ENCODE assay signal across 13 cellular contexts in the genomic region with DNA sequence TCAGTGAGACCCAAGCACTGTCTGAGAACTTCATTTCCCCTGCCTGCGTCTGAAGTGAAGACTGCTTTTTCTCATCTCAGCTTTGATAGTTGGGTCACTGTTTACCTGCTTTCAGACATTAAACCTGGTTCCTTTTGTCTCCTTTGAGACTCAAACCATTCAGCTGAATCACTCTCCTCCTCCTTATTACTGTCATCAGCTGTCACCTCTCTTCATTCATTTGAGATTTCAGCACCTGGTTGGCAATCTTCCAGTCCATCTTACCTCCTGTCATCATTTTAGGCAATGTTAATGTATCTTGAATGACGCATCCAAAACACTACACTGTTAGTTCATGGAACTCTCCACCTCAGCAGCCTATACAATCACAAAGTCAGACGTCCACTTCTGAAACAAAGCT.
"Had no signal": no experiment of that assay in that cellular context is flagged by ENCODE, and none has a peak within 500 bp of the region (broad histone marks: within the 10 kb centered on the region; RNA-seq: fewer than 3 reads in every experiment).

No MANE protein-coding gene starts in this region.

- ATAC-seq: activated T-helper 17 cell treated with anti-CD3 and anti-CD28 coated beads, Interleukin-2, amount 50 U/mL, for 72 hours; left cardiac atrium; naive thymus-derived CD4-positive, alpha-beta T cell; WTC11 had no signal

- DNase-seq: activated CD4-positive, alpha-beta T cell treated with anti-CD3 and anti-CD28 coated beads, Interleukin-2, amount 10 ng/mL, durations not matched to agents 24 days and 14 days; activated CD8-positive, alpha-beta memory T cell treated with anti-CD3 and anti-CD28 coated beads for 24 hours; activated naive CD4-positive, alpha-beta T cell treated with anti-CD3 and anti-CD28 coated beads for 36 hours; activated T-cell treated with anti-CD3 and anti-CD28 coated beads for 4 hours; esophagus squamous epithelium; foreskin fibroblast; glutamatergic neuron; left cardiac atrium; naive thymus-derived CD4-positive, alpha-beta T cell; tibial artery had no signal

- FAIRE-seq: colon had no signal
